In genomic region chr19:14536926-14537692, GRCh38 we compare ENCODE assay signal across 8 cellular contexts. TPM values are rescaled to one million over a fixed set of nuclear protein-coding genes. Genes with fewer than 3 reads are reported as not detected.
A peak's percentile ranks its signal among the peaks of the same experiment; 100 is the strongest.
DNase-seq lines count a peak whose midpoint lies in the region; ATAC-seq, FAIRE-seq and TF ChIP-seq lines count a peak whose summit lies in the region.

No MANE protein-coding gene starts in this region.

- H3K9ac ChIP-seq in PC-3 (ENCODE audit: low read length), result no peak overlapping the region

- no peak for TF ChIP-seq EP300 in suprapubic skin (IDR thresholded peaks at IDR 0.05)

- FAIRE-seq in bronchial epithelial cell (lab: Jason Lieb, UNC), result peak; percentile 62

- CTCF ChIA-PET in PC-3 (lab: Charles Lee), result no interaction called here

- H3K27ac ChIP-seq in PC-3 (ENCODE audit: low read length), result peak overlapping the region; percentile 37; the same call in 1 of the 2 replicates
- peak overlapping the region; percentile 32 for H3K27ac ChIP-seq in suprapubic skin

- peak overlapping the region; percentile 81 for H3K4me2 ChIP-seq in PC-3 (ENCODE audit: low read length)

- POLR2A ChIA-PET in PC-3 (lab: Charles Lee; ENCODE audit: unreplicated experiment), result no interaction called here

- H2AFZ ChIP-seq in PC-3 (ENCODE audit: low read length), result peak overlapping the region; percentile 71; the same call in 1 of the 2 replicates

- no peak for TF ChIP-seq POLR2A in suprapubic skin (IDR thresholded peaks at IDR 0.05)

- no peaks in the 10 kb centered on the region for H3K9me2 ChIP-seq in PC-3 (replicated peaks; ENCODE audit: low read length)

- ATAC-seq in PC-3 (peak; percentile 87), left colon (peak; percentile 90), HG02571 (IDR thresholded peaks at IDR 0.05; ENCODE audit: unreplicated experiment) (no peak), HG02759 (IDR thresholded peaks at IDR 0.05; ENCODE audit: unreplicated experiment) (no peak)

- no peaks in the 10 kb centered on the region for H3F3A ChIP-seq in PC-3 (ENCODE audit: low read length, unreplicated experiment)

- H3K36me3 ChIP-seq in PC-3 (ENCODE audit: low read depth, low read length), result peaks cover 8% of the 10 kb centered on the region; the same call in 1 of the 2 replicates
- peaks cover 4% of the 10 kb centered on the region for H3K36me3 ChIP-seq in bronchial epithelial cell (ENCODE audit: control insufficient read depth, insufficient read depth, low read length)
- H3K36me3 ChIP-seq in suprapubic skin, result no peaks in the 10 kb centered on the region

- intact Hi-C loops in PC-3 (cut with micrococcal nuclease), result no loop called here
- intact Hi-C loops in left colon (cut with DNase I, micrococcal nuclease), result no loop called here

- H3K4me3 ChIP-seq in PC-3 (ENCODE audit: low read length) (peak overlapping the region; percentile 56), bronchial epithelial cell (ENCODE audit: low read depth, low read length) (peak overlapping the region; percentile 35), suprapubic skin (peak overlapping the region; percentile 23)

- TF ChIP-seq CTCF in PC-3 (conservative IDR thresholded peaks at IDR 0.05; ENCODE audit: low read depth, low read length) (no peak), bronchial epithelial cell (IDR thresholded peaks at IDR 0.05; ENCODE audit: insufficient read depth, low read length, severe bottlenecking) (no peak), suprapubic skin (IDR thresholded peaks at IDR 0.05) (no peak)

- H3K4me1 ChIP-seq in PC-3 (ENCODE audit: insufficient read depth, low read length) (peaks cover 9% of the 10 kb centered on the region), suprapubic skin (peaks cover 28% of the 10 kb centered on the region)

- H3K79me2 ChIP-seq in PC-3 (ENCODE audit: low read length), result peaks cover 81% of the 10 kb centered on the region

- no TSS peak for BruUV-seq in PC-3 (replicated peaks; lab: Mats Ljungman, UMichigan)

- 17% methylated on average over 23 of the region's 24 CpGs for WGBS in suprapubic skin

- H3K9me3 ChIP-seq in PC-3 (ENCODE audit: low read length), result no peaks in the 10 kb centered on the region
- H3K9me3 ChIP-seq in suprapubic skin, result no peaks in the 10 kb centered on the region

- DNase-seq in EL (peak; percentile 33), PC-3 (peak; percentile 88), bronchial epithelial cell (ENCODE audit: low read depth) (peak; percentile 89), left colon (peak; percentile 88 to 95), suprapubic skin (ENCODE audit: low spot score in 2 of 2) (peak in 1 of 2 donors; percentile 85), inferior parietal cortex (ENCODE audit: extremely low spot score) (no peak)

- H3K27me3 ChIP-seq in PC-3 (ENCODE audit: low read length) (no peaks in the 10 kb centered on the region), bronchial epithelial cell (ENCODE audit: control insufficient read depth, insufficient read depth, low read length) (no peaks in the 10 kb centered on the region), suprapubic skin (no peaks in the 10 kb centered on the region)

- peaks cover 10% of the 10 kb centered on the region; the same call in 1 of the 2 replicates for H4K20me1 ChIP-seq in PC-3 (ENCODE audit: low read length)

RNA-seq across cellular contexts. Expression of gene TECR, which starts 7.7 kb away (rescaled TPM):
- total RNA-seq in PC-3 (2014; rRNA removed) (144 and 145 TPM in 2 replicates), bronchial epithelial cell (20.0 and 46.3 TPM in 2 replicates), left colon (100 to 1,000 TPM; 119 to 161 TPM), suprapubic skin (100 to 1,000 TPM; 111 to 176 (median 150) TPM)

RNA-seq across cellular contexts. Expression of gene DNAJB1, which starts 18.9 kb away (rescaled TPM):
- total RNA-seq in PC-3 (2014; rRNA removed), result 167 and 178 TPM in 2 replicates
- 58.4 and 117 TPM in 2 replicates for total RNA-seq in bronchial epithelial cell
- 100 to 1,000 TPM; 122 to 123 TPM for total RNA-seq in left colon
- 100 to 1,000 TPM in 3 of 4 donors, 10 to 100 TPM in 1; 54.5 to 197 (median 145) TPM for total RNA-seq in suprapubic skin

RNA-seq across cellular contexts. Expression of gene NDUFB7, which starts 34.8 kb away (rescaled TPM):
- total RNA-seq in PC-3 (2014; rRNA removed) (1,095 and 1,098 TPM in 2 replicates), bronchial epithelial cell (192 and 347 TPM in 2 replicates), left colon (100 to 1,000 TPM; 228 to 299 TPM), suprapubic skin (100 to 1,000 TPM; 196 to 394 (median 340) TPM)

RNA-seq across cellular contexts. Expression of gene GIPC1, which starts 41.2 kb away (rescaled TPM):
- total RNA-seq in PC-3 (2014; rRNA removed), result 538 and 671 TPM in 2 replicates
- 327 and 466 TPM in 2 replicates for total RNA-seq in bronchial epithelial cell
- total RNA-seq in left colon, result 100 to 1,000 TPM; 310 to 395 TPM
- 100 to 1,000 TPM in 3 of 4 donors, 10 to 100 TPM in 1; 85.8 to 111 (median 105) TPM for total RNA-seq in suprapubic skin

RNA-seq across cellular contexts. Expression of gene CLEC17A, which starts 45.8 kb away (rescaled TPM):
- total RNA-seq in PC-3 (2014; rRNA removed), result not detected in 2 replicates
- total RNA-seq in bronchial epithelial cell, result not detected in 2 replicates
- under 1 TPM; 0.15 to 0.36 TPM for total RNA-seq in left colon
- total RNA-seq in suprapubic skin, result not detected

Comparison
In these comparisons a context has a peak if more than half of its experiments do, and no peak if none do; other contexts are left out.
1. ATAC-seq: peak in PC-3 (single experiment) and left colon (single experiment); none in HG02571 (single experiment) and HG02759 (single experiment).
2. Peak in every context shown above with its lines, with median percentiles within 50 percentile points of each other: H3K4me3 ChIP-seq.